8 cellular contexts compared by ENCODE assay signal in genomic region chr6:33206864-33207568, GRCh38. TPM values are rescaled to one million over a fixed set of nuclear protein-coding genes. Genes with fewer than 3 reads are reported as not detected.
A peak's percentile ranks its signal among the peaks of the same experiment; 100 is the strongest.
DNase-seq lines count a peak whose midpoint lies in the region; ATAC-seq and TF ChIP-seq lines count a peak whose summit lies in the region.

No MANE protein-coding gene starts in this region.

- H3K27me3 ChIP-seq in Peyer's patch, result no peaks in the 10 kb centered on the region
- H3K27me3 ChIP-seq in fibroblast of lung (ENCODE audit: control insufficient read depth, insufficient read depth, low read length), result no peaks in the 10 kb centered on the region

- H3K4me3 ChIP-seq in Peyer's patch (peak overlapping the region in 3 of 4 donors; percentile 82 to 89 (median 87)), fibroblast of lung (replicated peaks in 1 of 4; ENCODE audit: control extremely low read depth in 1 of 4, insufficient read depth in 1 of 4, low read depth in 3 of 4, low read length in 4 of 4) (peak overlapping the region; percentile 86 to 96 (median 93))

- H3K27ac Mint-ChIP-seq in progenitor cell of endocrine pancreas, result peak overlapping the region; percentile 79
- peak overlapping the region in 1 of 2 donors; percentile 98 for H3K27ac Mint-ChIP-seq in activated naive CD4-positive, alpha-beta T cell treated with anti-CD3 and anti-CD28 coated beads, Interleukin-2, amount 50 U/mL, for 72 hours

- H3K9ac ChIP-seq in fibroblast of lung (ENCODE audit: insufficient read depth, low read length), result peak overlapping the region; percentile 97

- peaks cover 30% of the 10 kb centered on the region for H3K4me1 Mint-ChIP-seq in progenitor cell of endocrine pancreas (ENCODE audit: low read depth)

- no peak for ATAC-seq in GM19452 (IDR thresholded peaks at IDR 0.05; ENCODE audit: unreplicated experiment)
- no peak for ATAC-seq in activated naive CD4-positive, alpha-beta T cell treated with anti-CD3 and anti-CD28 coated beads, Interleukin-2, amount 50 U/mL, for 72 hours

- H3K79me2 ChIP-seq in fibroblast of lung (ENCODE audit: control insufficient read depth, insufficient read depth, low read length), result peaks cover 18% of the 10 kb centered on the region

- TF ChIP-seq CTCF in Peyer's patch (IDR thresholded peaks at IDR 0.05) (no peak), fibroblast of lung (conservative IDR thresholded peaks at IDR 0.05 in 1 of 2, IDR thresholded peaks at IDR 0.05 in 1 of 2; ENCODE audit: low read depth in 1 of 2, low read length in 2 of 2) (no peak), progenitor cell of endocrine pancreas (IDR thresholded peaks at IDR 0.05; ENCODE audit: unreplicated experiment) (no peak)

- no peaks in the 10 kb centered on the region for H3K9me3 Mint-ChIP-seq in progenitor cell of endocrine pancreas (ENCODE audit: low read depth)
- H3K9me3 Mint-ChIP-seq in activated naive CD4-positive, alpha-beta T cell treated with anti-CD3 and anti-CD28 coated beads, Interleukin-2, amount 50 U/mL, for 72 hours, result no peaks in the 10 kb centered on the region

- TF ChIP-seq POLR2A in Peyer's patch (IDR thresholded peaks at IDR 0.05), result no peak

- H3K4me2 ChIP-seq in fibroblast of lung (ENCODE audit: extremely low read depth, insufficient read depth, low read length), result peak overlapping the region; percentile 98

- H2AFZ ChIP-seq in fibroblast of lung (ENCODE audit: low read length), result no peak overlapping the region

- H3K9me3 ChIP-seq in Peyer's patch (no peaks in the 10 kb centered on the region), fibroblast of lung (ENCODE audit: control insufficient read depth, insufficient read depth, low read depth, low read length) (no peaks in the 10 kb centered on the region)

- H3K27me3 Mint-ChIP-seq in progenitor cell of endocrine pancreas, result peaks cover 5% of the 10 kb centered on the region

- H4K20me1 ChIP-seq in fibroblast of lung (ENCODE audit: control insufficient read depth, extremely low read depth, insufficient read depth, low read length), result no peaks in the 10 kb centered on the region

- H3K27ac ChIP-seq in Peyer's patch (peak overlapping the region in 3 of 4 donors; percentile 91 to 98 (median 94)), fibroblast of lung (ENCODE audit: insufficient read depth, low read length) (peak overlapping the region; percentile 96)

- DNase-seq in GM04503 (ENCODE audit: low read depth) (peak; percentile 31), Peyer's patch (no peak), fibroblast of lung (ENCODE audit: low read depth in 2 of 2) (peak in 1 of 2 donors; percentile 63), progenitor cell of endocrine pancreas (ENCODE audit: low spot score, unreplicated experiment) (no peak), NCI-H526 treated with DMSO at 0.1 percent for 48 hours (lab: John Stamatoyannopoulos, UW) (no peak), T1000 (lab: John Stamatoyannopoulos, UW) (no peak)
- DNase-seq in activated naive CD4-positive, alpha-beta T cell treated with anti-CD3 and anti-CD28 coated beads, Interleukin-2, amount 50 U/mL, for 72 hours (ENCODE audit: low spot score in 2 of 2), result no peak

- H3K36me3 ChIP-seq in Peyer's patch (peaks cover 0 to 38% (median 0%) of the 10 kb centered on the region in 3 donors), fibroblast of lung (ENCODE audit: control insufficient read depth, insufficient read depth, low read length) (peaks cover 24% of the 10 kb centered on the region)

- H3K4me1 ChIP-seq in Peyer's patch (peaks cover 0 to 38% (median 13%) of the 10 kb centered on the region in 4 donors), fibroblast of lung (ENCODE audit: control insufficient read depth, extremely low read depth, insufficient read depth, low read length) (peaks cover 39% of the 10 kb centered on the region)

- H3K36me3 Mint-ChIP-seq in progenitor cell of endocrine pancreas (ENCODE audit: insufficient read depth), result peaks cover 19% of the 10 kb centered on the region
- H3K36me3 Mint-ChIP-seq in activated naive CD4-positive, alpha-beta T cell treated with anti-CD3 and anti-CD28 coated beads, Interleukin-2, amount 50 U/mL, for 72 hours, result peaks cover 24 to 34% of the 10 kb centered on the region in 2 donors

- H3K4me3 Mint-ChIP-seq in progenitor cell of endocrine pancreas (ENCODE audit: low read depth), result peak overlapping the region; percentile 96

RNA-seq across cellular contexts. Expression of gene RING1, which starts 1.3 kb away (rescaled TPM):
- total RNA-seq in Peyer's patch, result 10 to 100 TPM; 18.2 to 38.0 (median 20.7) TPM
- 30.6 and 33.1 TPM in 2 replicates for total RNA-seq in fibroblast of lung
- 24.7 and 27.3 TPM in 2 replicates for polyA plus RNA-seq in fibroblast of lung
- 51.3 and 58.5 TPM in 2 replicates for polyA plus RNA-seq in fibroblast of lung (2012)
- 45.7 and 60.7 TPM in 2 replicates for polyA minus RNA-seq in fibroblast of lung (ENCODE audit: low replicate concordance)
- total RNA-seq in progenitor cell of endocrine pancreas, result 56.2 and 62.4 TPM in 2 replicates
- total RNA-seq in activated naive CD4-positive, alpha-beta T cell treated with anti-CD3 and anti-CD28 coated beads, Interleukin-2, amount 50 U/mL, for 72 hours, result 10 to 100 TPM; 30.3 to 46.5 TPM

RNA-seq across cellular contexts. Expression of gene HSD17B8, which starts 2.6 kb away (rescaled TPM):
- total RNA-seq in Peyer's patch (10 to 100 TPM; 26.4 to 58.0 (median 44.0) TPM), fibroblast of lung (11.0 and 11.4 TPM in 2 replicates), progenitor cell of endocrine pancreas (7.0 and 9.2 TPM in 2 replicates)
- 4.9 and 5.9 TPM in 2 replicates for polyA plus RNA-seq in fibroblast of lung
- polyA plus RNA-seq in fibroblast of lung (2012), result 3.7 and 5.2 TPM in 2 replicates
- polyA minus RNA-seq in fibroblast of lung (ENCODE audit: low replicate concordance), result 3.2 TPM in 1 of 2 replicates, not detected in the other
- total RNA-seq in activated naive CD4-positive, alpha-beta T cell treated with anti-CD3 and anti-CD28 coated beads, Interleukin-2, amount 50 U/mL, for 72 hours, result 10 to 100 TPM; 14.7 to 17.5 TPM

RNA-seq across cellular contexts. Expression of gene SLC39A7, which starts 6.3 kb away (rescaled TPM):
- 10 to 100 TPM; 33.8 to 99.0 (median 55.0) TPM for total RNA-seq in Peyer's patch
- total RNA-seq in fibroblast of lung, result 89.9 and 112 TPM in 2 replicates
- 121 and 160 TPM in 2 replicates for polyA plus RNA-seq in fibroblast of lung
- polyA plus RNA-seq in fibroblast of lung (2012), result 192 and 237 TPM in 2 replicates
- 193 and 277 TPM in 2 replicates for polyA minus RNA-seq in fibroblast of lung (ENCODE audit: low replicate concordance)
- 108 and 109 TPM in 2 replicates for total RNA-seq in progenitor cell of endocrine pancreas
- total RNA-seq in activated naive CD4-positive, alpha-beta T cell treated with anti-CD3 and anti-CD28 coated beads, Interleukin-2, amount 50 U/mL, for 72 hours, result 10 to 100 TPM; 45.8 to 78.2 TPM

RNA-seq across cellular contexts. Expression of gene RXRB, which starts 6.6 kb away (rescaled TPM):
- total RNA-seq in Peyer's patch (10 to 100 TPM; 23.1 to 56.7 (median 36.6) TPM), fibroblast of lung (20.0 and 25.9 TPM in 2 replicates), progenitor cell of endocrine pancreas (44.3 and 47.1 TPM in 2 replicates)
- polyA plus RNA-seq in fibroblast of lung, result 33.1 and 34.0 TPM in 2 replicates
- 28.7 and 29.7 TPM in 2 replicates for polyA plus RNA-seq in fibroblast of lung (2012)
- 44.5 and 46.2 TPM in 2 replicates for polyA minus RNA-seq in fibroblast of lung (ENCODE audit: low replicate concordance)
- total RNA-seq in activated naive CD4-positive, alpha-beta T cell treated with anti-CD3 and anti-CD28 coated beads, Interleukin-2, amount 50 U/mL, for 72 hours, result 10 to 100 TPM; 46.6 to 89.0 TPM

RNA-seq across cellular contexts. Expression of gene COL11A2, which starts 14.7 kb away (rescaled TPM):
- 1 to 10 TPM in 1 of 4 donors, under 1 TPM in 2, not detected in 1; 0.18 to 2.5 (median 0.54) TPM for total RNA-seq in Peyer's patch
- total RNA-seq in fibroblast of lung, result 0.17 and 0.26 TPM in 2 replicates
- 0.06 and 0.17 TPM in 2 replicates for polyA plus RNA-seq in fibroblast of lung
- polyA plus RNA-seq in fibroblast of lung (2012), result 0.06 and 0.30 TPM in 2 replicates
- not detected in 2 replicates for polyA minus RNA-seq in fibroblast of lung (ENCODE audit: low replicate concordance)
- 4.3 and 5.3 TPM in 2 replicates for total RNA-seq in progenitor cell of endocrine pancreas
- total RNA-seq in activated naive CD4-positive, alpha-beta T cell treated with anti-CD3 and anti-CD28 coated beads, Interleukin-2, amount 50 U/mL, for 72 hours, result 1 to 10 TPM; 1.8 to 4.6 TPM
